Comparison of ENCODE assay signal across 1 cellular context in the genomic region with DNA sequence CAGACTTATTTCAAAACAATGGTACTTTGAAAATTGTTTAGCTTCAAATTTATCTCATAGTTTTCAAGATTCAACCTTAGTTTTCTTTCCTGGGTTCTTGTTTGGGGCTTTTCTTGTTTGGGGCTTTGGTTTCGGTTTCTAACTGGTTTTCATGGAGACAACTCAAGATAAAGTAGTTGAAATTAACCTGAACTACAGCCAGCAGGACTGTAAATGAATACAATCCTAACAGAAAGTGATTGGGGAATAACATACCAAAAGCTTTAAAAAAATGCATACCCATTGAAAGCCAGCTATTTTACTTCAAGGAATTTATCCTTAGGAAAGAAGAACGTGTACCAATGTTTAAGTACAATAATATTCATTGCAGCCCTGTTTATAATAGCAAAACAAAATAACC.
TF ChIP-seq lines count a peak whose summit lies in the region.

No MANE protein-coding gene starts in this region.

TF ChIP-seq in HepG2, 621 proteins besides CTCF, POLR2A, EP300 and RAD21 (continued from another document):
- TF ChIP-seq, protein P1, sequence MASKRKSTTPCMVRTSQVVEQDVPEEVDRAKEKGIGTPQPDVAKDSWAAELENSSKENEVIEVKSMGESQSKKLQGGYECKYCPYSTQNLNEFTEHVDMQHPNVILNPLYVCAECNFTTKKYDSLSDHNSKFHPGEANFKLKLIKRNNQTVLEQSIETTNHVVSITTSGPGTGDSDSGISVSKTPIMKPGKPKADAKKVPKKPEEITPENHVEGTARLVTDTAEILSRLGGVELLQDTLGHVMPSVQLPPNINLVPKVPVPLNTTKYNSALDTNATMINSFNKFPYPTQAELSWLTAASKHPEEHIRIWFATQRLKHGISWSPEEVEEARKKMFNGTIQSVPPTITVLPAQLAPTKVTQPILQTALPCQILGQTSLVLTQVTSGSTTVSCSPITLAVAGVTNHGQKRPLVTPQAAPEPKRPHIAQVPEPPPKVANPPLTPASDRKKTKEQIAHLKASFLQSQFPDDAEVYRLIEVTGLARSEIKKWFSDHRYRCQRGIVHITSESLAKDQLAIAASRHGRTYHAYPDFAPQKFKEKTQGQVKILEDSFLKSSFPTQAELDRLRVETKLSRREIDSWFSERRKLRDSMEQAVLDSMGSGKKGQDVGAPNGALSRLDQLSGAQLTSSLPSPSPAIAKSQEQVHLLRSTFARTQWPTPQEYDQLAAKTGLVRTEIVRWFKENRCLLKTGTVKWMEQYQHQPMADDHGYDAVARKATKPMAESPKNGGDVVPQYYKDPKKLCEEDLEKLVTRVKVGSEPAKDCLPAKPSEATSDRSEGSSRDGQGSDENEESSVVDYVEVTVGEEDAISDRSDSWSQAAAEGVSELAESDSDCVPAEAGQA (IDR thresholded peaks at IDR 0.05; ENCODE audit: low read depth) = no peak
- TF ChIP-seq, protein P1 (CRISPR knock-in tag; IDR thresholded peaks at IDR 0.05; ENCODE audit: borderline replicate concordance) = no peak
- no peak for TF ChIP-seq BORCS8-MEF2B (CRISPR knock-in tag; IDR thresholded peaks at IDR 0.05)
- no peak for TF ChIP-seq ZC3H13 (CRISPR knock-in tag; IDR thresholded peaks at IDR 0.05)
- TF ChIP-seq FIP1L1 (IDR thresholded peaks at IDR 0.05; ENCODE audit: borderline replicate concordance, insufficient read depth, low read depth, low read length) = no peak
- no peak for TF ChIP-seq ZNF709 (CRISPR knock-in tag; IDR thresholded peaks at IDR 0.05)
- TF ChIP-seq, protein P2, sequence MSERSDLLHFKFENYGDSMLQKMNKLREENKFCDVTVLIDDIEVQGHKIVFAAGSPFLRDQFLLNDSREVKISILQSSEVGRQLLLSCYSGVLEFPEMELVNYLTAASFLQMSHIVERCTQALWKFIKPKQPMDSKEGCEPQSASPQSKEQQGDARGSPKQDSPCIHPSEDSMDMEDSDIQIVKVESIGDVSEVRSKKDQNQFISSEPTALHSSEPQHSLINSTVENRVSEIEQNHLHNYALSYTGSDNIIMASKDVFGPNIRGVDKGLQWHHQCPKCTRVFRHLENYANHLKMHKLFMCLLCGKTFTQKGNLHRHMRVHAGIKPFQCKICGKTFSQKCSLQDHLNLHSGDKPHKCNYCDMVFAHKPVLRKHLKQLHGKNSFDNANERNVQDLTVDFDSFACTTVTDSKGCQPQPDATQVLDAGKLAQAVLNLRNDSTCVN (CRISPR knock-in tag; IDR thresholded peaks at IDR 0.05; ENCODE audit: borderline replicate concordance) = no peak
